In genomic region chr3:72719137-72719536, GRCh38 we compare ENCODE assay signal across 23 cellular contexts.
"Had no signal": no experiment of that assay in that cellular context is flagged by ENCODE, and none has a peak within 500 bp of the region (broad histone marks: within the 10 kb centered on the region; RNA-seq: fewer than 3 reads in every experiment).

No MANE protein-coding gene starts in this region.

- H3K4me3 ChIP-seq: coronary artery, dorsolateral prefrontal cortex, esophagus muscularis mucosa, gastroesophageal sphincter, heart left ventricle, hepatocyte, left lung, lower lobe of right lung, mucosa of descending colon had no signal

- H3K27ac ChIP-seq: coronary artery, dorsolateral prefrontal cortex, esophagus muscularis mucosa, foreskin keratinocyte, gastroesophageal sphincter, heart left ventricle, hepatocyte, left lung, lower lobe of right lung had no signal

- H3K36me3 ChIP-seq: esophagus muscularis mucosa, gastroesophageal sphincter, heart left ventricle, left lung, lower lobe of right lung had no signal

- FAIRE-seq: endothelial cell of umbilical vein had no signal

- H3K4me2 ChIP-seq: hepatocyte had no signal

- H3K79me2 ChIP-seq: hepatocyte had no signal

- H2AFZ ChIP-seq: hepatocyte had no signal

- H3K27ac Mint-ChIP-seq: immature natural killer cell, mesothelial cell of epicardium had no signal

- H3K4me3 Mint-ChIP-seq: immature natural killer cell; mesothelial cell of epicardium; naive B cell; naive thymus-derived CD8-positive, alpha-beta T cell had no signal

- H3K4me1 Mint-ChIP-seq: immature natural killer cell had no signal

- H3K27me3 ChIP-seq: dorsolateral prefrontal cortex, esophagus muscularis mucosa, foreskin keratinocyte, gastroesophageal sphincter, heart left ventricle, hepatocyte, left lung had no signal

- H3K4me1 ChIP-seq: esophagus muscularis mucosa, gastroesophageal sphincter, left lung, lower lobe of right lung had no signal

- H3K9me3 ChIP-seq: mucosa of descending colon had no signal

- ATAC-seq: foreskin keratinocyte; gastroesophageal sphincter; heart left ventricle; left lung; left ventricle myocardium superior; lower lobe of right lung; mucosa of descending colon; naive thymus-derived CD8-positive, alpha-beta T cell had no signal

- DNase-seq: dermis blood vessel endothelial cell; dorsolateral prefrontal cortex; effector CD4-positive, alpha-beta T cell; effector memory CD4-positive, alpha-beta T cell; foreskin keratinocyte; heart left ventricle; hypothalamus; immature natural killer cell; kidney; kidney glomerular epithelial cell; left lung; left ventricle myocardium superior; lower lobe of right lung; mesenchymal stem cell; mucosa of descending colon; naive B cell; naive thymus-derived CD8-positive, alpha-beta T cell had no signal
